In genomic region chr1:154419620-154420020, GRCh38 we compare ENCODE assay signal across 8 cellular contexts. TPM values are rescaled to one million over a fixed set of nuclear protein-coding genes. Genes with fewer than 3 reads are reported as not detected.
A peak's percentile ranks its signal among the peaks of the same experiment; 100 is the strongest.
DNase-seq lines count a peak whose midpoint lies in the region; ATAC-seq and TF ChIP-seq lines count a peak whose summit lies in the region.

No MANE protein-coding gene starts in this region.

- ATAC-seq in activated T-cell treated with anti-CD3 and anti-CD28 coated beads, Interleukin-2, amount 50 U/mL, for 4 hours = peak in 1 of 2 donors; percentile 22
- peak; percentile 38 for ATAC-seq in omental fat pad (ENCODE audit: low FRiP score)
- ATAC-seq in HG02970 (IDR thresholded peaks at IDR 0.05; ENCODE audit: low FRiP score, unreplicated experiment) = no peak

- H3K36me3 Mint-ChIP-seq in activated T-cell treated with anti-CD3 and anti-CD28 coated beads, Interleukin-2, amount 50 U/mL, for 4 hours (ENCODE audit: insufficient read depth) = peaks cover 3% of the 10 kb centered on the region
- no peaks in the 10 kb centered on the region for H3K36me3 Mint-ChIP-seq in progenitor cell of endocrine pancreas (ENCODE audit: insufficient read depth)

- peak overlapping the region; percentile 39 for H3K4me3 ChIP-seq in fibroblast of pulmonary artery (replicated peaks; ENCODE audit: low read depth, low read length)

- CTCF ChIA-PET in GM10248 (lab: Yijun Ruan, JAX) = interaction anchor here (0.6 to 2.5 kb wide), 10 partner anchors 8 to 127 kb away, joined by 3 to 9 read pairs (median 4); no protein-coding TSS in a partner anchor

- no peaks in the 10 kb centered on the region for H3K27me3 Mint-ChIP-seq in activated T-cell treated with anti-CD3 and anti-CD28 coated beads, Interleukin-2, amount 50 U/mL, for 4 hours (ENCODE audit: low read depth)
- H3K27me3 Mint-ChIP-seq in progenitor cell of endocrine pancreas = peaks cover 2% of the 10 kb centered on the region

- peak overlapping the region; percentile 50 for H3K4me3 Mint-ChIP-seq in activated T-cell treated with anti-CD3 and anti-CD28 coated beads, Interleukin-2, amount 50 U/mL, for 4 hours
- no peak overlapping the region for H3K4me3 Mint-ChIP-seq in progenitor cell of endocrine pancreas (ENCODE audit: low read depth)

- peak; percentile 50 for DNase-seq in stimulated activated CD4-positive, alpha-beta T cell treated with anti-CD3 and anti-CD28 coated beads, Interleukin-15, amount 100 ng/mL, for 24 hours
- DNase-seq in stimulated activated CD4-positive, alpha-beta T cell treated with anti-CD3 and anti-CD28 coated beads, Interleukin-4, amount 100 ng/mL, for 24 hours = no peak
- no peak for DNase-seq in activated T-cell treated with anti-CD3 and anti-CD28 coated beads, Interleukin-2, amount 50 U/mL, for 4 hours
- peak; percentile 98 for DNase-seq in fibroblast of pulmonary artery (ENCODE audit: low read depth)
- DNase-seq in omental fat pad (ENCODE audit: low spot score) = peak; percentile 50
- DNase-seq in GM10248 (ENCODE audit: extremely low spot score) = no peak
- DNase-seq in progenitor cell of endocrine pancreas (ENCODE audit: low spot score, unreplicated experiment) = no peak

- H3K9me3 Mint-ChIP-seq in activated T-cell treated with anti-CD3 and anti-CD28 coated beads, Interleukin-2, amount 50 U/mL, for 4 hours = no peaks in the 10 kb centered on the region
- H3K9me3 Mint-ChIP-seq in progenitor cell of endocrine pancreas (ENCODE audit: low read depth) = no peaks in the 10 kb centered on the region

- H3K4me1 Mint-ChIP-seq in activated T-cell treated with anti-CD3 and anti-CD28 coated beads, Interleukin-2, amount 50 U/mL, for 4 hours (ENCODE audit: low read depth) = peaks cover 80% of the 10 kb centered on the region
- peaks cover 27% of the 10 kb centered on the region for H3K4me1 Mint-ChIP-seq in progenitor cell of endocrine pancreas (ENCODE audit: low read depth)

- H3K27ac Mint-ChIP-seq in progenitor cell of endocrine pancreas = no peak overlapping the region

- POLR2A ChIA-PET in GM10248 (lab: Yijun Ruan, JAX) = interaction anchor here (0.6 kb wide), 1 partner anchor 33 kb away, joined by 3 read pairs; no protein-coding TSS in a partner anchor

- TF ChIP-seq CTCF in fibroblast of pulmonary artery (IDR thresholded peaks at IDR 0.05; ENCODE audit: low read length, missing control alignments) (no peak), omental fat pad (IDR thresholded peaks at IDR 0.05) (no peak), GM10248 (IDR thresholded peaks at IDR 0.05; ENCODE audit: control extremely low read depth, extremely low read depth, low read depth, missing control alignments) (no peak), progenitor cell of endocrine pancreas (IDR thresholded peaks at IDR 0.05; ENCODE audit: unreplicated experiment) (no peak)

RNA-seq across cellular contexts. Expression of gene IL6R, which starts 14.5 kb away (rescaled TPM):
- total RNA-seq in activated T-cell treated with anti-CD3 and anti-CD28 coated beads, Interleukin-2, amount 50 U/mL, for 4 hours = 10 to 100 TPM; 20.7 to 28.7 (median 24.1) TPM
- total RNA-seq in omental fat pad (10 to 100 TPM; 41.1 to 98.1 (median 62.5) TPM), progenitor cell of endocrine pancreas (2.0 and 3.1 TPM in 2 replicates)

Comparison
In these comparisons a context has a peak if more than half of its experiments do, and no peak if none do; other contexts are left out.
1. DNase-seq: peak in stimulated activated CD4-positive, alpha-beta T cell treated with anti-CD3 and anti-CD28 coated beads, Interleukin-15, amount 100 ng/mL, for 24 hours (single experiment), fibroblast of pulmonary artery (single experiment) and omental fat pad (single experiment); none in stimulated activated CD4-positive, alpha-beta T cell treated with anti-CD3 and anti-CD28 coated beads, Interleukin-4, amount 100 ng/mL, for 24 hours (single experiment), activated T-cell treated with anti-CD3 and anti-CD28 coated beads, Interleukin-2, amount 50 U/mL, for 4 hours (single experiment), GM10248 (single experiment) and progenitor cell of endocrine pancreas (single experiment).